In genomic region chr6:26104457-26105108, GRCh38 we compare ENCODE assay signal across 8 cellular contexts. TPM values are rescaled to one million over a fixed set of nuclear protein-coding genes. Genes with fewer than 3 reads are reported as not detected.
DNase-seq lines count a peak whose midpoint lies in the region; ATAC-seq and TF ChIP-seq lines count a peak whose summit lies in the region.

No MANE protein-coding gene starts in this region.

- no peaks in the 10 kb centered on the region for H3K9me3 ChIP-seq in cardiac muscle cell (ENCODE audit: low read depth)
- no peaks in the 10 kb centered on the region; the same call in 1 of the 2 replicates for H3K9me3 ChIP-seq in OCI-LY7 (ENCODE audit: low read length)
- H3K9me3 ChIP-seq in effector memory CD4-positive, alpha-beta T cell (ENCODE audit: control insufficient read depth, low read length), result no peaks in the 10 kb centered on the region

- peak overlapping the region; percentile 85 for H3K27ac ChIP-seq in cardiac muscle cell
- peak overlapping the region; percentile 96 for H3K27ac ChIP-seq in OCI-LY7 (ENCODE audit: low read depth, low read length, poor library complexity, severe bottlenecking)
- H3K27ac ChIP-seq in effector memory CD4-positive, alpha-beta T cell (ENCODE audit: insufficient read depth, low read length, poor library complexity, severe bottlenecking), result peak overlapping the region; percentile 83

- DNase-seq in cardiac muscle cell (ENCODE audit: low read depth in 1 of 2, low spot score in 1 of 2), result no peak
- DNase-seq in cardiac septum (ENCODE audit: low spot score), result no peak
- DNase-seq in OCI-LY7 (ENCODE audit: low spot score), result peak; percentile 88
- no peak for DNase-seq in effector memory CD4-positive, alpha-beta T cell
- no peak for DNase-seq in natural killer cell treated with Interleukin-12 subunit alpha and Interleukin-12 subunit beta and Interleukin-15 and Interleukin-18, amount 100 ng/mL, for 72 hours (ENCODE audit: low spot score)
- DNase-seq in NCI-H1930 (lab: John Stamatoyannopoulos, UW), result no peak
- no peak for DNase-seq in KG1 (lab: John Stamatoyannopoulos, UW)
- no peak for DNase-seq in globus pallidus (ENCODE audit: low spot score)

- no peaks in the 10 kb centered on the region for H4K20me1 ChIP-seq in OCI-LY7 (ENCODE audit: insufficient read depth, low read length)

- CTCF ChIA-PET in OCI-LY7 (lab: Charles Lee; ENCODE audit: unreplicated experiment), result interaction anchor here (1.1 kb wide), 1 partner anchor 45 kb away, joined by 3 read pairs; no protein-coding TSS in a partner anchor

- no peaks in the 10 kb centered on the region for H3K36me3 Mint-ChIP-seq in natural killer cell treated with Interleukin-12 subunit alpha and Interleukin-12 subunit beta and Interleukin-15 and Interleukin-18, amount 100 ng/mL, for 72 hours

- ATAC-seq in natural killer cell treated with Interleukin-12 subunit alpha and Interleukin-12 subunit beta and Interleukin-15 and Interleukin-18, amount 100 ng/mL, for 72 hours, result peak; percentile 21

- intact Hi-C loops in cardiac septum (cut with DNase I), result loop anchor here (1.0 to 10.0 kb wide), 2 partner anchors 18 to 50 kb away; a partner anchor contains a TSS
- intact Hi-C loops in OCI-LY7 (cut with micrococcal nuclease; ENCODE audit: unreplicated experiment), result loop anchor here (1.0 to 5.0 kb wide), 3 partner anchors 19 to 1028 kb away; a partner anchor contains a TSS

- peak overlapping the region; percentile 79 for H3K4me3 Mint-ChIP-seq in natural killer cell treated with Interleukin-12 subunit alpha and Interleukin-12 subunit beta and Interleukin-15 and Interleukin-18, amount 100 ng/mL, for 72 hours

- no TSS peak for BruUV-seq in OCI-LY7 (replicated peaks; lab: Mats Ljungman, UMichigan)

- no peaks in the 10 kb centered on the region for H3K9me3 Mint-ChIP-seq in natural killer cell treated with Interleukin-12 subunit alpha and Interleukin-12 subunit beta and Interleukin-15 and Interleukin-18, amount 100 ng/mL, for 72 hours

- no peaks in the 10 kb centered on the region for H3K9me2 ChIP-seq in OCI-LY7 (ENCODE audit: insufficient read depth, low read length)

- no peaks in the 10 kb centered on the region for H3K4me1 ChIP-seq in cardiac muscle cell (ENCODE audit: low read depth)
- H3K4me1 ChIP-seq in OCI-LY7 (ENCODE audit: insufficient read depth, low read length, poor library complexity, severe bottlenecking), result peaks cover 25% of the 10 kb centered on the region
- H3K4me1 ChIP-seq in effector memory CD4-positive, alpha-beta T cell (ENCODE audit: control insufficient read depth, insufficient read depth, low read length, poor library complexity, severe bottlenecking), result peaks cover 9% of the 10 kb centered on the region

- H3K27me3 ChIP-seq in cardiac muscle cell, result no peaks in the 10 kb centered on the region
- H3K27me3 ChIP-seq in effector memory CD4-positive, alpha-beta T cell (replicated peaks; ENCODE audit: control insufficient read depth, insufficient read depth, low read length, poor library complexity, severe bottlenecking), result no peaks in the 10 kb centered on the region

- no peak overlapping the region for H2AFZ ChIP-seq in OCI-LY7 (ENCODE audit: low read length)

- POLR2A ChIA-PET in OCI-LY7 (lab: Charles Lee), result interaction anchor here (0.6 to 4.4 kb wide), 17 partner anchors 10 to 174 kb away, joined by 3 to 77 read pairs (median 9); a partner anchor contains a TSS

- peak overlapping the region; percentile 94 to 99 for H3K27ac Mint-ChIP-seq in natural killer cell treated with Interleukin-12 subunit alpha and Interleukin-12 subunit beta and Interleukin-15 and Interleukin-18, amount 100 ng/mL, for 72 hours

- H3K4me1 Mint-ChIP-seq in natural killer cell treated with Interleukin-12 subunit alpha and Interleukin-12 subunit beta and Interleukin-15 and Interleukin-18, amount 100 ng/mL, for 72 hours (ENCODE audit: low read depth in 2 of 2), result peaks cover 16 to 17% of the 10 kb centered on the region in 2 donors

- no peak for TF ChIP-seq CTCF in cardiac muscle cell (IDR thresholded peaks at IDR 0.05; ENCODE audit: low read depth, low read length)
- TF ChIP-seq CTCF in OCI-LY7 (conservative IDR thresholded peaks at IDR 0.05; ENCODE audit: low read length), result no peak

- H3K36me3 ChIP-seq in cardiac muscle cell (no peaks in the 10 kb centered on the region), OCI-LY7 (ENCODE audit: insufficient read depth, low read length) (no peaks in the 10 kb centered on the region)
- H3K36me3 ChIP-seq in effector memory CD4-positive, alpha-beta T cell (ENCODE audit: control insufficient read depth, insufficient read depth, low read length), result no peaks in the 10 kb centered on the region

- H3K4me2 ChIP-seq in OCI-LY7 (ENCODE audit: low read length), result peak overlapping the region; percentile 84

- no peaks in the 10 kb centered on the region for H3K79me2 ChIP-seq in OCI-LY7 (ENCODE audit: insufficient read depth, low read depth, low read length)

- no peaks in the 10 kb centered on the region for H3K27me3 Mint-ChIP-seq in natural killer cell treated with Interleukin-12 subunit alpha and Interleukin-12 subunit beta and Interleukin-15 and Interleukin-18, amount 100 ng/mL, for 72 hours

- peak overlapping the region; percentile 38 for H3K4me3 ChIP-seq in cardiac muscle cell
- peak overlapping the region; percentile 66 for H3K4me3 ChIP-seq in OCI-LY7 (ENCODE audit: low read depth, low read length, poor library complexity, severe bottlenecking)
- H3K4me3 ChIP-seq in effector memory CD4-positive, alpha-beta T cell (ENCODE audit: insufficient read depth, low read depth, low read length, poor library complexity, severe bottlenecking), result peak overlapping the region; percentile 55

RNA-seq across cellular contexts. Expression of gene HFE, which starts 17.4 kb away (rescaled TPM):
- total RNA-seq in cardiac muscle cell, result 0.66 and 0.99 TPM in 2 replicates
- polyA plus RNA-seq in cardiac muscle cell, result 0.28 and 1.3 TPM in 2 replicates
- total RNA-seq in cardiac septum, result 2.4 TPM
- 0.18 and 0.69 TPM in 2 replicates for total RNA-seq in OCI-LY7 (2014; rRNA removed; shearing (Covaris generic))
- 0.57 and 0.72 TPM in 2 replicates for total RNA-seq in OCI-LY7 (2022)
- total RNA-seq in natural killer cell treated with Interleukin-12 subunit alpha and Interleukin-12 subunit beta and Interleukin-15 and Interleukin-18, amount 100 ng/mL, for 72 hours, result 1 to 10 TPM in 1 of 2 donors, under 1 TPM in 1; 0.62 to 1.5 TPM
